Comparison of ENCODE assay signal across 1 cellular context in the genomic region with DNA sequence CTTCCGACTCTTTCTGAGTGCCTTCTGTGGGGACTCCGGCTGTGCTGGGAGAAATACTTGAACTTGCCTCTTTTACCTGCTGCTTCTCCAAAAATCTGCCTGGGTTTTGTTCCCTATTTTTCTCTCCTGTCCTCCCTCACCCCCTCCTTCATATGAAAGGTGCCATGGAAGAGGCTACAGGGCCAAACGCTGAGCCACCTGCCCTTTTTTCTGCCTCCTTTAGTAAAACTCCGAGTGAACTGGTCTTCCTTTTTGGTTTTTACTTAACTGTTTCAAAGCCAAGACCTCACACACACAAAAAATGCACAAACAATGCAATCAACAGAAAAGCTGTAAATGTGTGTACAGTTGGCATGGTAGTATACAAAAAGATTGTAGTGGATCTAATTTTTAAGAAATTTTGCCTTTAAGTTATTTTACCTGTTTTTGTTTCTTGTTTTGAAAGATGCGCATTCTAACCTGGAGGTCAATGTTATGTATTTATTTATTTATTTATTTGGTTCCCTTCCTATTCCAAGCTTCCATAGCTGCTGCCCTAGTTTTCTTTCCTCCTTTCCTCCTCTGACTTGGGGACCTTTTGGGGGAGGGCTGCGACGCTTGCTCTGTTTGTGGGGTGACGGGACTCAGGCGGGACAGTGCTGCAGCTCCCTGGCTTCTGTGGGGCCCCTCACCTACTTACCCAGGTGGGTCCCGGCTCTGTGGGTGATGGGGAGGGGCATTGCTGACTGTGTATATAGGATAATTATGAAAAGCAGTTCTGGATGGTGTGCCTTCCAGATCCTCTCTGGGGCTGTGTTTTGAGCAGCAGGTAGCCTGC.
TF ChIP-seq lines count a peak whose summit lies in the region.

No MANE protein-coding gene starts in this region.

TF ChIP-seq in K562, 482 proteins besides CTCF, POLR2A, EP300 and RAD21 (continued from another document):
- TF ChIP-seq, protein P1, sequence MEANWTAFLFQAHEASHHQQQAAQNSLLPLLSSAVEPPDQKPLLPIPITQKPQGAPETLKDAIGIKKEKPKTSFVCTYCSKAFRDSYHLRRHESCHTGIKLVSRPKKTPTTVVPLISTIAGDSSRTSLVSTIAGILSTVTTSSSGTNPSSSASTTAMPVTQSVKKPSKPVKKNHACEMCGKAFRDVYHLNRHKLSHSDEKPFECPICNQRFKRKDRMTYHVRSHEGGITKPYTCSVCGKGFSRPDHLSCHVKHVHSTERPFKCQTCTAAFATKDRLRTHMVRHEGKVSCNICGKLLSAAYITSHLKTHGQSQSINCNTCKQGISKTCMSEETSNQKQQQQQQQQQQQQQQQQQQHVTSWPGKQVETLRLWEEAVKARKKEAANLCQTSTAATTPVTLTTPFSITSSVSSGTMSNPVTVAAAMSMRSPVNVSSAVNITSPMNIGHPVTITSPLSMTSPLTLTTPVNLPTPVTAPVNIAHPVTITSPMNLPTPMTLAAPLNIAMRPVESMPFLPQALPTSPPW (CRISPR knock-in tag; IDR thresholded peaks at IDR 0.05) = no peak; the same call in 1 of the 2 replicates
- TF ChIP-seq CHD4 (IDR thresholded peaks at IDR 0.05; ENCODE audit: insufficient read depth, insufficient replicate concordance, low read depth, low read length, poor library complexity, severe bottlenecking) = peak; percentile 17
- TF ChIP-seq, protein P2, sequence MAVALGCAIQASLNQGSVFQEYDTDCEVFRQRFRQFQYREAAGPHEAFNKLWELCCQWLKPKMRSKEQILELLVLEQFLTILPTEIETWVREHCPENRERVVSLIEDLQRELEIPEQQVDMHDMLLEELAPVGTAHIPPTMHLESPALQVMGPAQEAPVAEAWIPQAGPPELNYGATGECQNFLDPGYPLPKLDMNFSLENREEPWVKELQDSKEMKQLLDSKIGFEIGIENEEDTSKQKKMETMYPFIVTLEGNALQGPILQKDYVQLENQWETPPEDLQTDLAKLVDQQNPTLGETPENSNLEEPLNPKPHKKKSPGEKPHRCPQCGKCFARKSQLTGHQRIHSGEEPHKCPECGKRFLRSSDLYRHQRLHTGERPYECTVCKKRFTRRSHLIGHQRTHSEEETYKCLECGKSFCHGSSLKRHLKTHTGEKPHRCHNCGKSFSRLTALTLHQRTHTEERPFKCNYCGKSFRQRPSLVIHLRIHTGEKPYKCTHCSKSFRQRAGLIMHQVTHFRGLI (CRISPR knock-in tag; IDR thresholded peaks at IDR 0.05) = no peak
- 0 out of 4 replicates have a peak, but pooled peaks of 1 of the 2 experiments have one; percentile 35 for TF ChIP-seq CSDE1 (IDR thresholded peaks at IDR 0.05)
- TF ChIP-seq ZKSCAN8 (CRISPR knock-in tag; IDR thresholded peaks at IDR 0.05) = no peak
- TF ChIP-seq, protein P3, sequence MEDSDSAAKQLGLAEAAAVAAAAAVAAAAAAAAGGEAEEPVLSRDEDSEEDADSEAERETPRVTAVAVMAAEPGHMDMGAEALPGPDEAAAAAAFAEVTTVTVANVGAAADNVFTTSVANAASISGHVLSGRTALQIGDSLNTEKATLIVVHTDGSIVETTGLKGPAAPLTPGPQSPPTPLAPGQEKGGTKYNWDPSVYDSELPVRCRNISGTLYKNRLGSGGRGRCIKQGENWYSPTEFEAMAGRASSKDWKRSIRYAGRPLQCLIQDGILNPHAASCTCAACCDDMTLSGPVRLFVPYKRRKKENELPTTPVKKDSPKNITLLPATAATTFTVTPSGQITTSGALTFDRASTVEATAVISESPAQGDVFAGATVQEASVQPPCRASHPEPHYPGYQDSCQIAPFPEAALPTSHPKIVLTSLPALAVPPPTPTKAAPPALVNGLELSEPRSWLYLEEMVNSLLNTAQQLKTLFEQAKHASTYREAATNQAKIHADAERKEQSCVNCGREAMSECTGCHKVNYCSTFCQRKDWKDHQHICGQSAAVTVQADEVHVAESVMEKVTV (CRISPR knock-in tag; IDR thresholded peaks at IDR 0.05) = no peak
- peak; percentile 27; the same call in 1 of the 2 replicates for TF ChIP-seq PML (IDR thresholded peaks at IDR 0.05; ENCODE audit: low read length)
- peak; percentile 39; the same call in 1 of the 2 replicates for TF ChIP-seq ZNF274 (IDR thresholded peaks at IDR 0.05; ENCODE audit: borderline replicate concordance, low read depth, low read length)
- TF ChIP-seq, protein P4, sequence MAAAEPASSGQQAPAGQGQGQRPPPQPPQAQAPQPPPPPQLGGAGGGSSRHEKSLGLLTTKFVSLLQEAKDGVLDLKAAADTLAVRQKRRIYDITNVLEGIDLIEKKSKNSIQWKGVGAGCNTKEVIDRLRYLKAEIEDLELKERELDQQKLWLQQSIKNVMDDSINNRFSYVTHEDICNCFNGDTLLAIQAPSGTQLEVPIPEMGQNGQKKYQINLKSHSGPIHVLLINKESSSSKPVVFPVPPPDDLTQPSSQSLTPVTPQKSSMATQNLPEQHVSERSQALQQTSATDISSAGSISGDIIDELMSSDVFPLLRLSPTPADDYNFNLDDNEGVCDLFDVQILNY (CRISPR knock-in tag; IDR thresholded peaks at IDR 0.05) = no peak
- peak; percentile 11; the same call in 1 of the 2 replicates for TF ChIP-seq DMBX1 (CRISPR knock-in tag; IDR thresholded peaks at IDR 0.05; ENCODE audit: borderline replicate concordance)
- TF ChIP-seq TAL1 (IDR thresholded peaks at IDR 0.05) = no peak
- TF ChIP-seq E2F3 (CRISPR knock-in tag; IDR thresholded peaks at IDR 0.05) = no peak
- TF ChIP-seq, protein P5, sequence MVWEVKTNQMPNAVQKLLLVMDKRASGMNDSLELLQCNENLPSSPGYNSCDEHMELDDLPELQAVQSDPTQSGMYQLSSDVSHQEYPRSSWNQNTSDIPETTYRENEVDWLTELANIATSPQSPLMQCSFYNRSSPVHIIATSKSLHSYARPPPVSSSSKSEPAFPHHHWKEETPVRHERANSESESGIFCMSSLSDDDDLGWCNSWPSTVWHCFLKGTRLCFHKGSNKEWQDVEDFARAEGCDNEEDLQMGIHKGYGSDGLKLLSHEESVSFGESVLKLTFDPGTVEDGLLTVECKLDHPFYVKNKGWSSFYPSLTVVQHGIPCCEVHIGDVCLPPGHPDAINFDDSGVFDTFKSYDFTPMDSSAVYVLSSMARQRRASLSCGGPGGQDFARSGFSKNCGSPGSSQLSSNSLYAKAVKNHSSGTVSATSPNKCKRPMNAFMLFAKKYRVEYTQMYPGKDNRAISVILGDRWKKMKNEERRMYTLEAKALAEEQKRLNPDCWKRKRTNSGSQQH (CRISPR knock-in tag; IDR thresholded peaks at IDR 0.05) = peak; percentile 15; the same call in 1 of the 2 replicates
- TF ChIP-seq, protein P6, sequence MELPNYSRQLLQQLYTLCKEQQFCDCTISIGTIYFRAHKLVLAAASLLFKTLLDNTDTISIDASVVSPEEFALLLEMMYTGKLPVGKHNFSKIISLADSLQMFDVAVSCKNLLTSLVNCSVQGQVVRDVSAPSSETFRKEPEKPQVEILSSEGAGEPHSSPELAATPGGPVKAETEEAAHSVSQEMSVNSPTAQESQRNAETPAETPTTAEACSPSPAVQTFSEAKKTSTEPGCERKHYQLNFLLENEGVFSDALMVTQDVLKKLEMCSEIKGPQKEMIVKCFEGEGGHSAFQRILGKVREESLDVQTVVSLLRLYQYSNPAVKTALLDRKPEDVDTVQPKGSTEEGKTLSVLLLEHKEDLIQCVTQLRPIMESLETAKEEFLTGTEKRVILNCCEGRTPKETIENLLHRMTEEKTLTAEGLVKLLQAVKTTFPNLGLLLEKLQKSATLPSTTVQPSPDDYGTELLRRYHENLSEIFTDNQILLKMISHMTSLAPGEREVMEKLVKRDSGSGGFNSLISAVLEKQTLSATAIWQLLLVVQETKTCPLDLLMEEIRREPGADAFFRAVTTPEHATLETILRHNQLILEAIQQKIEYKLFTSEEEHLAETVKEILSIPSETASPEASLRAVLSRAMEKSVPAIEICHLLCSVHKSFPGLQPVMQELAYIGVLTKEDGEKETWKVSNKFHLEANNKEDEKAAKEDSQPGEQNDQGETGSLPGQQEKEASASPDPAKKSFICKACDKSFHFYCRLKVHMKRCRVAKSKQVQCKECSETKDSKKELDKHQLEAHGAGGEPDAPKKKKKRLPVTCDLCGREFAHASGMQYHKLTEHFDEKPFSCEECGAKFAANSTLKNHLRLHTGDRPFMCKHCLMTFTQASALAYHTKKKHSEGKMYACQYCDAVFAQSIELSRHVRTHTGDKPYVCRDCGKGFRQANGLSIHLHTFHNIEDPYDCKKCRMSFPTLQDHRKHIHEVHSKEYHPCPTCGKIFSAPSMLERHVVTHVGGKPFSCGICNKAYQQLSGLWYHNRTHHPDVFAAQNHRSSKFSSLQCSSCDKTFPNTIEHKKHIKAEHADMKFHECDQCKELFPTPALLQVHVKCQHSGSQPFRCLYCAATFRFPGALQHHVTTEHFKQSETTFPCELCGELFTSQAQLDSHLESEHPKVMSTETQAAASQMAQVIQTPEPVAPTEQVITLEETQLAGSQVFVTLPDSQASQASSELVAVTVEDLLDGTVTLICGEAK (IDR thresholded peaks at IDR 0.05) = no peak
- TF ChIP-seq, protein P6 (CRISPR knock-in tag; IDR thresholded peaks at IDR 0.05) = no peak
- no peak for TF ChIP-seq WHSC1 (IDR thresholded peaks at IDR 0.05; ENCODE audit: low read length)
- TF ChIP-seq PHF20 (IDR thresholded peaks at IDR 0.05; ENCODE audit: partially characterized antibody) = peak; percentile 26
- TF ChIP-seq, protein P7, sequence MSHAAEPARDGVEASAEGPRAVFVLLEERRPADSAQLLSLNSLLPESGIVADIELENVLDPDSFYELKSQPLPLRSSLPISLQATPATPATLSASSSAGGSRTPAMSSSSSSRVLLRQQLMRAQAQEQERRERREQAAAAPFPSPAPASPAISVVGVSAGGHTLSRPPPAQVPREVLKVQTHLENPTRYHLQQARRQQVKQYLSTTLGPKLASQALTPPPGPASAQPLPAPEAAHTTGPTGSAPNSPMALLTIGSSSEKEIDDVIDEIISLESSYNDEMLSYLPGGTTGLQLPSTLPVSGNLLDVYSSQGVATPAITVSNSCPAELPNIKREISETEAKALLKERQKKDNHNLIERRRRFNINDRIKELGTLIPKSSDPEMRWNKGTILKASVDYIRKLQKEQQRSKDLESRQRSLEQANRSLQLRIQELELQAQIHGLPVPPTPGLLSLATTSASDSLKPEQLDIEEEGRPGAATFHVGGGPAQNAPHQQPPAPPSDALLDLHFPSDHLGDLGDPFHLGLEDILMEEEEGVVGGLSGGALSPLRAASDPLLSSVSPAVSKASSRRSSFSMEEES (CRISPR knock-in tag; IDR thresholded peaks at IDR 0.05) = peak; percentile 1; the same call in 1 of the 2 replicates
- no peak for TF ChIP-seq CTBP1 (IDR thresholded peaks at IDR 0.05; ENCODE audit: borderline replicate concordance)
- TF ChIP-seq PHTF2 (CRISPR knock-in tag; IDR thresholded peaks at IDR 0.05) = peak; percentile 16; the same call in 1 of the 2 replicates
